1 cellular context compared by ENCODE assay signal in genomic region chr17:40056379-40057005, GRCh38.
TF ChIP-seq lines count a peak whose summit lies in the region.

No MANE protein-coding gene starts in this region.

TF ChIP-seq in IMR-90, 13 proteins besides CTCF, POLR2A, EP300 and RAD21 (continued from another document):
- TF ChIP-seq SMC3 (IDR thresholded peaks at IDR 0.05; ENCODE audit: low read depth, low read length): no peak
- TF ChIP-seq RFX5 (IDR thresholded peaks at IDR 0.05; ENCODE audit: low read depth, low read length): no peak
- TF ChIP-seq MAFK (IDR thresholded peaks at IDR 0.05; ENCODE audit: low read depth, low read length): no peak
- no peak for TF ChIP-seq BHLHE40 (IDR thresholded peaks at IDR 0.05; ENCODE audit: low read depth, low read length)
- TF ChIP-seq CEBPB (IDR thresholded peaks at IDR 0.05; ENCODE audit: low read depth, low read length): no peak
- TF ChIP-seq FOS (IDR thresholded peaks at IDR 0.05; ENCODE audit: low read depth, low read length): no peak
